ENCODE assay signal across 8 cellular contexts in the genomic region with DNA sequence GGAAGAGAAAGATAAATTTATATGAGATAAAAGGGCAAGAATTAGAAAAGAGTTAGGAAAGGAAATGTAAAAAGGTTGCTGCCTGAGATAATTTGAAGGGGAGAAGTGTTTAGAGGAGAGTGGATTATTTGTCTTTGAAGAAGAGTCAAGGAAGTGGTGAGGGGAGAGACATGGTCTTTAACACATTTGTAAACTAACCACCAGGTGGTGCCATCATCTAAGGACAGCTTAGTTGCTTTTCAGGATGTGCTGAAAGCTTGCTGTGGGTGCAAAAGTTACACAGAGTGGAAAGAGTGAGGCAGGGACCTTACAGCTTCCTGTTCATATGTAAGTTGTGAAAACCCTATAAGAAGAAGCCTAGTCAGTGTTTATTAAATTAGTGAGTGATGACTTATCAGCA.
DNase-seq lines count a peak whose midpoint lies in the region; ATAC-seq and TF ChIP-seq lines count a peak whose summit lies in the region.

No MANE protein-coding gene starts in this region.

- H3K27ac ChIP-seq in C4-2B = no peak overlapping the region

- peak; percentile 14 for DNase-seq in NCI-H2196 treated with DMSO at 0.1 percent for 48 hours (lab: John Stamatoyannopoulos, UW; ENCODE audit: unreplicated experiment)
- DNase-seq in dermis blood vessel endothelial cell = peak; percentile 3
- DNase-seq in posterior vena cava (ENCODE audit: low spot score) = no peak
- no peak for DNase-seq in stimulated activated CD4-positive, alpha-beta T cell treated with anti-CD3 and anti-CD28 coated beads, Interleukin-12 subunit alpha, Interleukin-12 subunit beta, amount 100 ng/mL, for 4 hours

- intact Hi-C loops in posterior vena cava (cut with DNase I) = no loop called here

- peak; percentile 50 for ATAC-seq in GM19463 (IDR thresholded peaks at IDR 0.05; ENCODE audit: unreplicated experiment)
- ATAC-seq in GM18909 (IDR thresholded peaks at IDR 0.05; ENCODE audit: poor library complexity, unreplicated experiment) = no peak
- ATAC-seq in GM21737 (IDR thresholded peaks at IDR 0.05; ENCODE audit: unreplicated experiment) = no peak

- TF ChIP-seq CTCF in C4-2B (conservative IDR thresholded peaks at IDR 0.05) = peak; percentile 70

Comparison
In these comparisons a context has a peak if more than half of its experiments do, and no peak if none do; other contexts are left out.
1. DNase-seq: peak in NCI-H2196 treated with DMSO at 0.1 percent for 48 hours (single experiment) and dermis blood vessel endothelial cell (single experiment); none in posterior vena cava (single experiment) and stimulated activated CD4-positive, alpha-beta T cell treated with anti-CD3 and anti-CD28 coated beads, Interleukin-12 subunit alpha, Interleukin-12 subunit beta, amount 100 ng/mL, for 4 hours (single experiment).